1 cellular context compared by ENCODE assay signal in genomic region chr1:44674113-44675000, GRCh38.
TF ChIP-seq lines count a peak whose summit lies in the region.

Gene ARMH1, plus strand, starts transcription at chr1:44674714. Its CDS starts 14,984 bp downstream, at chr1:44689698.
Gene TMEM53, minus strand, starts transcription at chr1:44674481. Its CDS starts 90 bp downstream, at chr1:44674391.

TF ChIP-seq in HepG2, 621 proteins besides CTCF, POLR2A, EP300 and RAD21 (continued from another document and continues in another):
- TF ChIP-seq, protein P1, sequence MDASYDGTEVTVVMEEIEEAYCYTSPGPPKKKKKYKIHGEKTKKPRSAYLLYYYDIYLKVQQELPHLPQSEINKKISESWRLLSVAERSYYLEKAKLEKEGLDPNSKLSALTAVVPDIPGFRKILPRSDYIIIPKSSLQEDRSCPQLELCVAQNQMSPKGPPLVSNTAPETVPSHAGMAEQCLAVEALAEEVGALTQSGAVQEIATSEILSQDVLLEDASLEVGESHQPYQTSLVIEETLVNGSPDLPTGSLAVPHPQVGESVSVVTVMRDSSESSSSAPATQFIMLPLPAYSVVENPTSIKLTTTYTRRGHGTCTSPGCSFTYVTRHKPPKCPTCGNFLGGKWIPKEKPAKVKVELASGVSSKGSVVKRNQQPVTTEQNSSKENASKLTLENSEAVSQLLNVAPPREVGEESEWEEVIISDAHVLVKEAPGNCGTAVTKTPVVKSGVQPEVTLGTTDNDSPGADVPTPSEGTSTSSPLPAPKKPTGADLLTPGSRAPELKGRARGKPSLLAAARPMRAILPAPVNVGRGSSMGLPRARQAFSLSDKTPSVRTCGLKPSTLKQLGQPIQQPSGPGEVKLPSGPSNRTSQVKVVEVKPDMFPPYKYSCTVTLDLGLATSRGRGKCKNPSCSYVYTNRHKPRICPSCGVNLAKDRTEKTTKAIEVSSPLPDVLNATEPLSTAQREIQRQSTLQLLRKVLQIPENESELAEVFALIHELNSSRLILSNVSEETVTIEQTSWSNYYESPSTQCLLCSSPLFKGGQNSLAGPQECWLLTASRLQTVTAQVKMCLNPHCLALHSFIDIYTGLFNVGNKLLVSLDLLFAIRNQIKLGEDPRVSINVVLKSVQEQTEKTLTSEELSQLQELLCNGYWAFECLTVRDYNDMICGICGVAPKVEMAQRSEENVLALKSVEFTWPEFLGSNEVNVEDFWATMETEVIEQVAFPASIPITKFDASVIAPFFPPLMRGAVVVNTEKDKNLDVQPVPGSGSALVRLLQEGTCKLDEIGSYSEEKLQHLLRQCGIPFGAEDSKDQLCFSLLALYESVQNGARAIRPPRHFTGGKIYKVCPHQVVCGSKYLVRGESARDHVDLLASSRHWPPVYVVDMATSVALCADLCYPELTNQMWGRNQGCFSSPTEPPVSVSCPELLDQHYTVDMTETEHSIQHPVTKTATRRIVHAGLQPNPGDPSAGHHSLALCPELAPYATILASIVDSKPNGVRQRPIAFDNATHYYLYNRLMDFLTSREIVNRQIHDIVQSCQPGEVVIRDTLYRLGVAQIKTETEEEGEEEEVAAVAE (CRISPR knock-in tag; IDR thresholded peaks at IDR 0.05; ENCODE audit: borderline replicate concordance) = peak; percentile 87; the same call in 1 of the 2 replicates
- TF ChIP-seq ZNF580 (CRISPR knock-in tag; IDR thresholded peaks at IDR 0.05; ENCODE audit: borderline replicate concordance, low read depth) (no peak), REST (IDR thresholded peaks at IDR 0.05; ENCODE audit: borderline replicate concordance in 1 of 2, low read depth in 1 of 2, low read length in 2 of 2) (no peak), HDAC6 (IDR thresholded peaks at IDR 0.05; ENCODE audit: low read depth, low read length) (no peak), BCL6 (CRISPR knock-in tag; IDR thresholded peaks at IDR 0.05) (no peak), ZNF354B (CRISPR knock-in tag; IDR thresholded peaks at IDR 0.05) (no peak), NFE2L1 (CRISPR knock-in tag; IDR thresholded peaks at IDR 0.05; ENCODE audit: borderline replicate concordance) (no peak), TMF1 (CRISPR knock-in tag; IDR thresholded peaks at IDR 0.05; ENCODE audit: low read depth) (no peak), ZNF790 (CRISPR knock-in tag; IDR thresholded peaks at IDR 0.05; ENCODE audit: borderline replicate concordance) (0 out of 2 replicates have a peak, but pooled peaks have one; percentile 50), MTF2 (CRISPR knock-in tag; IDR thresholded peaks at IDR 0.05; ENCODE audit: borderline replicate concordance) (peak; percentile 81; the same call in 1 of the 2 replicates), ISL2 (CRISPR knock-in tag; IDR thresholded peaks at IDR 0.05) (0 out of 2 replicates have a peak, but pooled peaks have one; percentile 14), KDM4B (CRISPR knock-in tag; IDR thresholded peaks at IDR 0.05) (no peak), MLLT10 (CRISPR knock-in tag; IDR thresholded peaks at IDR 0.05) (no peak), ZNF570 (CRISPR knock-in tag; IDR thresholded peaks at IDR 0.05; ENCODE audit: borderline replicate concordance) (no peak), KLF11 (CRISPR knock-in tag; IDR thresholded peaks at IDR 0.05) (no peak), SIX4 (CRISPR knock-in tag; IDR thresholded peaks at IDR 0.05) (no peak), ARNT (IDR thresholded peaks at IDR 0.05) (no peak), ZNF180 (CRISPR knock-in tag; IDR thresholded peaks at IDR 0.05; ENCODE audit: borderline replicate concordance, low read depth) (no peak), ZNF296 (CRISPR knock-in tag; conservative IDR thresholded peaks at IDR 0.05) (no peak), FOSL2 (CRISPR knock-in tag; IDR thresholded peaks at IDR 0.05) (no peak), SMARCE1 (IDR thresholded peaks at IDR 0.05; ENCODE audit: borderline replicate concordance) (no peak), CREB3 (CRISPR knock-in tag; IDR thresholded peaks at IDR 0.05) (no peak), KAT8 (CRISPR knock-in tag; IDR thresholded peaks at IDR 0.05) (peak; percentile 58), RNF2 (conservative IDR thresholded peaks at IDR 0.05; ENCODE audit: low read depth) (no peak), SRF (IDR thresholded peaks at IDR 0.05; ENCODE audit: low read depth, low read length) (no peak), ZNF253 (CRISPR knock-in tag; IDR thresholded peaks at IDR 0.05; ENCODE audit: borderline replicate concordance) (no peak), ETV5 (CRISPR knock-in tag; IDR thresholded peaks at IDR 0.05; ENCODE audit: borderline replicate concordance) (no peak; the same call in 1 of the 2 replicates), PAWR (CRISPR knock-in tag; IDR thresholded peaks at IDR 0.05; ENCODE audit: borderline replicate concordance) (0 out of 2 replicates have a peak, but pooled peaks have one; percentile 12), SNRNP70 (IDR thresholded peaks at IDR 0.05; ENCODE audit: low read depth, low read length) (no peak), ZKSCAN1 (IDR thresholded peaks at IDR 0.05; ENCODE audit: low read length) (no peak), ZBTB42 (CRISPR knock-in tag; IDR thresholded peaks at IDR 0.05) (no peak), RELA (CRISPR knock-in tag; IDR thresholded peaks at IDR 0.05) (no peak), ZNF138 (CRISPR knock-in tag; IDR thresholded peaks at IDR 0.05; ENCODE audit: low read depth) (no peak), ZNF678 (CRISPR knock-in tag; IDR thresholded peaks at IDR 0.05) (no peak), SKI (IDR thresholded peaks at IDR 0.05; ENCODE audit: partially characterized antibody) (peak; percentile 59), ZNF225 (CRISPR knock-in tag; IDR thresholded peaks at IDR 0.05) (no peak; the same call in 1 of the 2 replicates), TSC22D2 (CRISPR knock-in tag; IDR thresholded peaks at IDR 0.05; ENCODE audit: borderline replicate concordance) (no peak), IRX3 (CRISPR knock-in tag; IDR thresholded peaks at IDR 0.05; ENCODE audit: borderline replicate concordance, low read depth) (no peak), ZNF207 (IDR thresholded peaks at IDR 0.05; ENCODE audit: borderline replicate concordance) (no peak), ZMYM2 (CRISPR knock-in tag; IDR thresholded peaks at IDR 0.05) (no peak), ZFP41 (CRISPR knock-in tag; IDR thresholded peaks at IDR 0.05; ENCODE audit: borderline replicate concordance) (no peak), ZNF230 (CRISPR knock-in tag; IDR thresholded peaks at IDR 0.05) (no peak; the same call in 1 of the 2 replicates), ZNF557 (CRISPR knock-in tag; IDR thresholded peaks at IDR 0.05) (no peak)
- TF ChIP-seq, protein P2, sequence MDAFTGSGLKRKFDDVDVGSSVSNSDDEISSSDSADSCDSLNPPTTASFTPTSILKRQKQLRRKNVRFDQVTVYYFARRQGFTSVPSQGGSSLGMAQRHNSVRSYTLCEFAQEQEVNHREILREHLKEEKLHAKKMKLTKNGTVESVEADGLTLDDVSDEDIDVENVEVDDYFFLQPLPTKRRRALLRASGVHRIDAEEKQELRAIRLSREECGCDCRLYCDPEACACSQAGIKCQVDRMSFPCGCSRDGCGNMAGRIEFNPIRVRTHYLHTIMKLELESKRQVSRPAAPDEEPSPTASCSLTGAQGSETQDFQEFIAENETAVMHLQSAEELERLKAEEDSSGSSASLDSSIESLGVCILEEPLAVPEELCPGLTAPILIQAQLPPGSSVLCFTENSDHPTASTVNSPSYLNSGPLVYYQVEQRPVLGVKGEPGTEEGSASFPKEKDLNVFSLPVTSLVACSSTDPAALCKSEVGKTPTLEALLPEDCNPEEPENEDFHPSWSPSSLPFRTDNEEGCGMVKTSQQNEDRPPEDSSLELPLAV (CRISPR knock-in tag; conservative IDR thresholded peaks at IDR 0.05; ENCODE audit: low read depth) = no peak
- TF ChIP-seq, protein P3, sequence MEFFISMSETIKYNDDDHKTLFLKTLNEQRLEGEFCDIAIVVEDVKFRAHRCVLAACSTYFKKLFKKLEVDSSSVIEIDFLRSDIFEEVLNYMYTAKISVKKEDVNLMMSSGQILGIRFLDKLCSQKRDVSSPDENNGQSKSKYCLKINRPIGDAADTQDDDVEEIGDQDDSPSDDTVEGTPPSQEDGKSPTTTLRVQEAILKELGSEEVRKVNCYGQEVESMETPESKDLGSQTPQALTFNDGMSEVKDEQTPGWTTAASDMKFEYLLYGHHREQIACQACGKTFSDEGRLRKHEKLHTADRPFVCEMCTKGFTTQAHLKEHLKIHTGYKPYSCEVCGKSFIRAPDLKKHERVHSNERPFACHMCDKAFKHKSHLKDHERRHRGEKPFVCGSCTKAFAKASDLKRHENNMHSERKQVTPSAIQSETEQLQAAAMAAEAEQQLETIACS (CRISPR knock-in tag; IDR thresholded peaks at IDR 0.05) = no peak
- TF ChIP-seq, protein P4, sequence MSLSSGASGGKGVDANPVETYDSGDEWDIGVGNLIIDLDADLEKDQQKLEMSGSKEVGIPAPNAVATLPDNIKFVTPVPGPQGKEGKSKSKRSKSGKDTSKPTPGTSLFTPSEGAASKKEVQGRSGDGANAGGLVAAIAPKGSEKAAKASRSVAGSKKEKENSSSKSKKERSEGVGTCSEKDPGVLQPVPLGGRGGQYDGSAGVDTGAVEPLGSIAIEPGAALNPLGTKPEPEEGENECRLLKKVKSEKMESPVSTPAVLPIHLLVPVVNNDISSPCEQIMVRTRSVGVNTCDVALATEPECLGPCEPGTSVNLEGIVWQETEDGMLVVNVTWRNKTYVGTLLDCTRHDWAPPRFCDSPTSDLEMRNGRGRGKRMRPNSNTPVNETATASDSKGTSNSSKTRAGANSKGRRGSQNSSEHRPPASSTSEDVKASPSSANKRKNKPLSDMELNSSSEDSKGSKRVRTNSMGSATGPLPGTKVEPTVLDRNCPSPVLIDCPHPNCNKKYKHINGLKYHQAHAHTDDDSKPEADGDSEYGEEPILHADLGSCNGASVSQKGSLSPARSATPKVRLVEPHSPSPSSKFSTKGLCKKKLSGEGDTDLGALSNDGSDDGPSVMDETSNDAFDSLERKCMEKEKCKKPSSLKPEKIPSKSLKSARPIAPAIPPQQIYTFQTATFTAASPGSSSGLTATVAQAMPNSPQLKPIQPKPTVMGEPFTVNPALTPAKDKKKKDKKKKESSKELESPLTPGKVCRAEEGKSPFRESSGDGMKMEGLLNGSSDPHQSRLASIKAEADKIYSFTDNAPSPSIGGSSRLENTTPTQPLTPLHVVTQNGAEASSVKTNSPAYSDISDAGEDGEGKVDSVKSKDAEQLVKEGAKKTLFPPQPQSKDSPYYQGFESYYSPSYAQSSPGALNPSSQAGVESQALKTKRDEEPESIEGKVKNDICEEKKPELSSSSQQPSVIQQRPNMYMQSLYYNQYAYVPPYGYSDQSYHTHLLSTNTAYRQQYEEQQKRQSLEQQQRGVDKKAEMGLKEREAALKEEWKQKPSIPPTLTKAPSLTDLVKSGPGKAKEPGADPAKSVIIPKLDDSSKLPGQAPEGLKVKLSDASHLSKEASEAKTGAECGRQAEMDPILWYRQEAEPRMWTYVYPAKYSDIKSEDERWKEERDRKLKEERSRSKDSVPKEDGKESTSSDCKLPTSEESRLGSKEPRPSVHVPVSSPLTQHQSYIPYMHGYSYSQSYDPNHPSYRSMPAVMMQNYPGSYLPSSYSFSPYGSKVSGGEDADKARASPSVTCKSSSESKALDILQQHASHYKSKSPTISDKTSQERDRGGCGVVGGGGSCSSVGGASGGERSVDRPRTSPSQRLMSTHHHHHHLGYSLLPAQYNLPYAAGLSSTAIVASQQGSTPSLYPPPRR (CRISPR knock-in tag; IDR thresholded peaks at IDR 0.05; ENCODE audit: borderline replicate concordance) = no peak
- TF ChIP-seq, protein P5, sequence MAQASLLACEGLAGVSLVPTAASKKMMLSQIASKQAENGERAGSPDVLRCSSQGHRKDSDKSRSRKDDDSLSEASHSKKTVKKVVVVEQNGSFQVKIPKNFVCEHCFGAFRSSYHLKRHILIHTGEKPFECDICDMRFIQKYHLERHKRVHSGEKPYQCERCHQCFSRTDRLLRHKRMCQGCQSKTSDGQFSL (CRISPR knock-in tag; IDR thresholded peaks at IDR 0.05) = no peak
- TF ChIP-seq, protein P6, sequence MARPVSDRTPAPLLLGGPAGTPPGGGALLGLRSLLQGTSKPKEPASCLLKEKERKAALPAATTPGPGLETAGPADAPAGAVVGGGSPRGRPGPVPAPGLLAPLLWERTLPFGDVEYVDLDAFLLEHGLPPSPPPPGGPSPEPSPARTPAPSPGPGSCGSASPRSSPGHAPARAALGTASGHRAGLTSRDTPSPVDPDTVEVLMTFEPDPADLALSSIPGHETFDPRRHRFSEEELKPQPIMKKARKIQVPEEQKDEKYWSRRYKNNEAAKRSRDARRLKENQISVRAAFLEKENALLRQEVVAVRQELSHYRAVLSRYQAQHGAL (CRISPR knock-in tag; IDR thresholded peaks at IDR 0.05; ENCODE audit: not compliant biosample characterization) = no peak
- TF ChIP-seq, protein P7, sequence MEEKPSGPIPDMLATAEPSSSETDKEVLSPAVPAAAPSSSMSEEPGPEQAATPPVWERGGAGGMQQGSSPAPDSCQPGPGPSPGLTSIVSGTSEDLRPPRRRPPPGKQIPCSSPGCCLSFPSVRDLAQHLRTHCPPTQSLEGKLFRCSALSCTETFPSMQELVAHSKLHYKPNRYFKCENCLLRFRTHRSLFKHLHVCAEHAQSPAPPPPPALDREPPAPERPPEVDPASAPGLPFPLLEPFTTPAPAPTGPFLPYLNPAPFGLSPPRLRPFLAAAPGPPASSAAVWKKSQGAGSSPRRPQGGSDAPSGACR (CRISPR knock-in tag; IDR thresholded peaks at IDR 0.05) = peak; percentile 95
